Comparison of ENCODE assay signal across 8 cellular contexts in the genomic region with DNA sequence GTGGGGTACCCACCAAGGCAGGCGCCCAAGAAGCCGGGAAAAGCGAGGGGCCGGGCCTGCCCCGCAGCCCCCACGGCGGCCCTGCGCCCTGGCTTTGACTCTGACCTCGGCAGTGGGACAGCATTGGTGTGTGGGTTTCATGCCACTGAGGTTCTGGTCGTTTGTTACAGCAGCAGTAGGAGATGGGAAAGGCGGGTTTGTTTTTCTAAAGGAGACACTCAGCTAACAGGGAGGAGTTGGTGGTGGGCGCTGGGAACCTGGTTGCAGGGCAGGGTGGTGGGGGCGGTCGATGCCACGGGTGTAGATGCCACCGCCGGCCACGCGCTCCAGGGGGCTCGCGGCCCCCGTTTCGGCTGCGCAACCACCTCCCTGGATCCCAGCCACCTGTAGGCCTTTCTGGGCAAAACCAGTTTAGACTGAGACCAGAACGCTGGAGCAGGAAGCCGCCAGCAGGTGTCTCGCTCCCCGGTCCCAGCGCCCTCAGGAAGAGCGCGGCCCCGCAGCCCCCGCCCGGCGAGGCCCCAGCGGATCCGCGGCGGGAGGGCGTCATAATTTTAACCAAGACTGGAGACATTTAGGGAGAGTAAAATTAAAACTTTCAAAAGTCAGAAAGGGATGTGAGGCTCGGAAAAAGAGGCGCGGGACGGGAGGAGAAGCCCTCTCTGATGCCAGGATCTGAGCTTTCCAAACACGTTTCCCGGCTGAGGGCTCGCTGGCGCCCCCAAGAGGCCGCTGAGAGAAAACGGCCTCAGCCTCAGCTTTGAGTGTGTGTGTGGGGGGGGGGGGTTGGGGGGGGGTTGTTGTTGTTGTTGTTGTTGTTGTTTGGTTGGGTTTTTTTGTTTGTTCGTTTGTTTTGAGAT. TPM values are rescaled to one million over a fixed set of nuclear protein-coding genes. Genes with fewer than 3 reads are reported as not detected.
DNase-seq lines count a peak whose midpoint lies in the region; ATAC-seq and TF ChIP-seq lines count a peak whose summit lies in the region.

No MANE protein-coding gene starts in this region.

- no peaks in the 10 kb centered on the region for H4K20me1 ChIP-seq in smooth muscle cell (ENCODE audit: low read depth)

- H3F3A ChIP-seq in smooth muscle cell (ENCODE audit: low read depth), result no peaks in the 10 kb centered on the region

- peak overlapping the region; percentile 68 for H3K9ac ChIP-seq in smooth muscle cell (ENCODE audit: low read depth)

- H3K4me2 ChIP-seq in smooth muscle cell, result peak overlapping the region; percentile 96

- H3K27ac ChIP-seq in brain microvascular endothelial cell (peak overlapping the region; percentile 54), smooth muscle cell (ENCODE audit: low read depth) (no peak overlapping the region)

- peak; percentile 93 for DNase-seq in GM03348 (ENCODE audit: low spot score)
- DNase-seq in NCI-H1417 treated with DMSO at 0.1 percent for 48 hours (lab: John Stamatoyannopoulos, UW), result peak; percentile 39
- DNase-seq in T-helper 2 cell, result peak in 3 of 5 experiments; percentile 23 to 61 (median 30)
- peak; percentile 60 for DNase-seq in brain microvascular endothelial cell
- DNase-seq in iPS-NIHi7 (ENCODE audit: extremely low spot score), result peak; percentile 91
- peak; percentile 80 for DNase-seq in smooth muscle cell (lab: John Stamatoyannopoulos, UW; ENCODE audit: unreplicated experiment)

- in situ Hi-C loops in brain microvascular endothelial cell (cut with HindIII; ENCODE audit: low pct_ligation_motif_present, low sequenced_read_pairs), result no loop called here

- TF ChIP-seq CTCF in brain microvascular endothelial cell (IDR thresholded peaks at IDR 0.05; ENCODE audit: low read depth, low read length, missing control alignments) (peak; percentile 68), smooth muscle cell (IDR thresholded peaks at IDR 0.05; ENCODE audit: borderline replicate concordance, insufficient read depth, poor library complexity, severe bottlenecking) (peak; percentile 64)

- peak overlapping the region; percentile 97 for H2AFZ ChIP-seq in smooth muscle cell (ENCODE audit: low read depth)

- 20% methylated on average over 46 of the region's 51 CpGs for WGBS in smooth muscle cell (ENCODE audit: low lambda C conversion rate)

- no peaks in the 10 kb centered on the region for H3K4me1 ChIP-seq in smooth muscle cell (ENCODE audit: low read depth)

- H3K4me3 ChIP-seq in brain microvascular endothelial cell (ENCODE audit: low read depth, low read length) (peak overlapping the region; percentile 40), smooth muscle cell (peak overlapping the region; percentile 78)

- H3K27me3 ChIP-seq in brain microvascular endothelial cell (replicated peaks) (no peaks in the 10 kb centered on the region), smooth muscle cell (ENCODE audit: low read depth) (no peaks in the 10 kb centered on the region)

- no peaks in the 10 kb centered on the region for H3K79me2 ChIP-seq in smooth muscle cell (ENCODE audit: low read depth)

- ATAC-seq in HG02588 (IDR thresholded peaks at IDR 0.05; ENCODE audit: unreplicated experiment) (peak; percentile 85), GM19328 (IDR thresholded peaks at IDR 0.05; ENCODE audit: unreplicated experiment) (no peak)

- H3K36me3 ChIP-seq in brain microvascular endothelial cell (replicated peaks) (no peaks in the 10 kb centered on the region), smooth muscle cell (ENCODE audit: low read depth) (no peaks in the 10 kb centered on the region)

- H3K9me3 ChIP-seq in smooth muscle cell (replicated peaks; ENCODE audit: low read depth), result no peaks in the 10 kb centered on the region

RNA-seq across cellular contexts. Expression of gene CIDEA, which starts 17.4 kb away (rescaled TPM):
- total RNA-seq in smooth muscle cell, result not detected in 2 replicates
- 0.30 TPM in 1 of 2 replicates, not detected in the other for polyA plus RNA-seq in smooth muscle cell

RNA-seq across cellular contexts. Expression of gene TUBB6, which starts 36.4 kb away (rescaled TPM):
- 344 and 460 TPM in 2 replicates for total RNA-seq in smooth muscle cell
- polyA plus RNA-seq in smooth muscle cell, result 345 and 359 TPM in 2 replicates

Comparison
In these comparisons a context has a peak if more than half of its experiments do, and no peak if none do; other contexts are left out.
1. DNase-seq: peak in every context shown above with its lines; median percentile 93 in GM03348; 91 in iPS-NIHi7; 80 in smooth muscle cell; 60 in brain microvascular endothelial cell; 39 in NCI-H1417 treated with DMSO at 0.1 percent for 48 hours; 30 in T-helper 2 cell.